9 cellular contexts compared by ENCODE assay signal in the genomic region with DNA sequence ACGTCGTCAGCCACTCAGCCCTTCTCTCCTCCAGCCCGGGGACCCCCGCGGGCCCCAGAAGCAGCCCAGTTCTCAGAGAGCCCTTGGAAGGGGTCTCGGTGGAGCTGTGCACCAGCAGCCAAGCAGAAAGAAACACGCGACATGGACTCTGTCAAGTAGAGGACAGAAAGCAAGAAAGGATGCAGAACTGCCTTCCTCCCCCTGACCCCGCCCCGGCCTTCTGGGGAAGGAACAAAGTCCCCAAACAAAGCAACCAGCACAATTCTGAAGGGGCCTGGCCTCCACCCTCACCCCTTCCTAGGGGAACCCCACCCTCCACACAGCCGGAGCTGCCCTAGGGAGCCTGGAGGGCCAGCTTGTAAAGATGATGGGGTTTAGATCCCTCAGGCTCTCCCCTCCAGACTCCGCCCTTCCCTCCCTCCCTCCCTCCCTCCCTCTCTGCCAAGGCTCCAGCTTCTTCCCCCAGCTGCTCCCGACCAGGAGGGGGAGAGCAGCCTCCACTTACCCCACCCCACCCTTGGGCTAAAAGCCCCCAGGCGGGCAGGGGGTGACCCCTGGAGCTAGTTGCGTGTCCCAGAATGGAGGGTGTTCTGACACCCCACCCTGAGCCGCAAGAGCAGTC. TPM values are rescaled to one million over a fixed set of nuclear protein-coding genes. Genes with fewer than 3 reads are reported as not detected.
DNase-seq lines count a peak whose midpoint lies in the region; ATAC-seq and TF ChIP-seq lines count a peak whose summit lies in the region.
"Had no signal": no experiment of that assay in that cellular context is flagged by ENCODE, and none has a peak within 500 bp of the region (broad histone marks: within the 10 kb centered on the region; RNA-seq: fewer than 3 reads in every experiment).

No MANE protein-coding gene starts in this region.

- TF ChIP-seq RAD21 in SK-N-SH (IDR thresholded peaks at IDR 0.05; ENCODE audit: low read length) = no peak

- no peaks in the 10 kb centered on the region for H3K9me2 ChIP-seq in SK-N-SH

- TF ChIP-seq CTCF in SK-N-SH (IDR thresholded peaks at IDR 0.05) = no peak
- no peak for TF ChIP-seq CTCF in spleen (IDR thresholded peaks at IDR 0.05 in 8 of 11, conservative IDR thresholded peaks at IDR 0.05 in 3 of 11)
- TF ChIP-seq CTCF in breast epithelium (IDR thresholded peaks at IDR 0.05) = no peak

- TF ChIP-seq POLR2A in erythroblast (IDR thresholded peaks at IDR 0.05; ENCODE audit: low read length) = no peak
- no peak for TF ChIP-seq POLR2A in spleen (IDR thresholded peaks at IDR 0.05)
- no peak for TF ChIP-seq POLR2A in breast epithelium (IDR thresholded peaks at IDR 0.05)

- WGBS in SK-N-SH (ENCODE audit: low lambda C conversion rate) = 58% methylated on average over 9 of the region's 16 CpGs
- 21 to 38% (median 26%) methylated on average over 11 to 16 of the region's 16 CpGs for WGBS in spleen, 5 donors

- H2AFZ ChIP-seq in SK-N-SH (ENCODE audit: low read depth) = no peak overlapping the region

- no peak overlapping the region for H3K4me2 ChIP-seq in SK-N-SH

- DNase-seq in SK-N-SH = peak; percentile 60
- peak; percentile 45 for DNase-seq in NAMALWA (ENCODE audit: low spot score)
- peak; percentile 55 to 68 for DNase-seq in erythroblast (lab: John Stamatoyannopoulos, UW)
- peak; percentile 92 for DNase-seq in spleen
- DNase-seq in breast epithelium (ENCODE audit: low spot score in 2 of 2) = no peak
- DNase-seq: KG1 had no signal

- H3K27me3 ChIP-seq in SK-N-SH (ENCODE audit: insufficient read depth) (no peaks in the 10 kb centered on the region), spleen (replicated peaks in 1 of 7) (peaks cover 0 to 41% (median 0%) of the 10 kb centered on the region in 7 donors), breast epithelium (no peaks in the 10 kb centered on the region)

- H4K20me1 ChIP-seq in SK-N-SH (ENCODE audit: insufficient read depth) = no peaks in the 10 kb centered on the region

- no peak for TF ChIP-seq EP300 in SK-N-SH (IDR thresholded peaks at IDR 0.05; ENCODE audit: borderline replicate concordance in 1 of 2, low read depth in 1 of 2, low read length in 1 of 2)

- H3K9me3 ChIP-seq in SK-N-SH = no peaks in the 10 kb centered on the region
- H3K9me3 ChIP-seq in spleen = no peaks in the 10 kb centered on the region
- no peaks in the 10 kb centered on the region for H3K9me3 ChIP-seq in breast epithelium

- ATAC-seq in SK-N-SH treated with all-trans-retinoic acid at 6 μM for 48 hours (no peak), GM19455 (IDR thresholded peaks at IDR 0.05; ENCODE audit: unreplicated experiment) (no peak), GM21390 (IDR thresholded peaks at IDR 0.05; ENCODE audit: unreplicated experiment) (no peak)

- CTCF ChIA-PET in SK-N-SH (lab: Yijun Ruan, JAX) = interaction anchor here (0.8 to 9.2 kb wide), 25 partner anchors 9 to 162 kb away, joined by 3 to 603 read pairs (median 9); a partner anchor contains a TSS

- H3K27ac ChIP-seq in SK-N-SH (ENCODE audit: low read depth in 2 of 2, low read length in 1 of 2) = peak overlapping the region in 1 of 2 experiments; percentile 99; a peak in 2 of 4 replicates
- peak overlapping the region; percentile 60 to 99 (median 97) for H3K27ac ChIP-seq in spleen
- peak overlapping the region in 1 of 2 donors; percentile 32 for H3K27ac ChIP-seq in breast epithelium

- H3K79me2 ChIP-seq in SK-N-SH (ENCODE audit: insufficient read depth) = no peaks in the 10 kb centered on the region; the same call in 1 of the 2 replicates

- H3F3A ChIP-seq in SK-N-SH (replicated peaks; ENCODE audit: insufficient read depth) = no peaks in the 10 kb centered on the region

- H3K9ac ChIP-seq in SK-N-SH = no peak overlapping the region

- H3K4me3 ChIP-seq in SK-N-SH (ENCODE audit: low read depth in 2 of 2, low read length in 1 of 2) (no peak overlapping the region), spleen (peak overlapping the region in 7 of 8 donors; percentile 28 to 88 (median 61)), breast epithelium (peak overlapping the region in 1 of 3 donors; percentile 28)

- peaks cover 19 to 64% of the 10 kb centered on the region in 2 experiments for H3K4me1 ChIP-seq in SK-N-SH (ENCODE audit: control insufficient read depth in 1 of 2, insufficient read depth in 2 of 2, low read depth in 1 of 2, low read length in 1 of 2)
- peaks cover 15 to 68% (median 62%) of the 10 kb centered on the region in 6 donors for H3K4me1 ChIP-seq in spleen
- H3K4me1 ChIP-seq in breast epithelium = peaks cover 6 to 9% of the 10 kb centered on the region in 2 donors

- intact Hi-C loops in spleen (cut with DNase I; ENCODE audit: low total_unique reads) = loop anchor here (2.0 kb wide), 1 partner anchor 112 kb away; no protein-coding TSS in a partner anchor
- intact Hi-C loops in breast epithelium (cut with DNase I; ENCODE audit: low total_unique reads) = no loop called here

- H3K36me3 ChIP-seq in SK-N-SH (replicated peaks in 1 of 2; ENCODE audit: control insufficient read depth in 1 of 2, insufficient read depth in 2 of 2, low read length in 1 of 2) = peaks cover 0 to 15% of the 10 kb centered on the region in 2 experiments
- H3K36me3 ChIP-seq in spleen = peaks cover 0 to 22% (median 0%) of the 10 kb centered on the region in 6 donors
- H3K36me3 ChIP-seq in breast epithelium = no peaks in the 10 kb centered on the region

- POLR2A ChIA-PET in SK-N-SH (lab: Yijun Ruan, JAX) = interaction anchor here (0.5 to 1.9 kb wide), 8 partner anchors 34 to 175 kb away, joined by 3 to 12 read pairs (median 4); a partner anchor contains a TSS

TF ChIP-seq in SK-N-SH, 30 proteins besides CTCF, POLR2A, EP300 and RAD21 (continues in another document):
- no peak for TF ChIP-seq POLR2AphosphoS5 (IDR thresholded peaks at IDR 0.05; ENCODE audit: low read depth, low read length)
- no peak for TF ChIP-seq FOXM1 (IDR thresholded peaks at IDR 0.05; ENCODE audit: low read depth)
- no peak for TF ChIP-seq TCF12 (IDR thresholded peaks at IDR 0.05)
- no peak for TF ChIP-seq TEAD4 (IDR thresholded peaks at IDR 0.05; ENCODE audit: borderline replicate concordance, insufficient read depth)
- no peak for TF ChIP-seq MEF2A (IDR thresholded peaks at IDR 0.05; ENCODE audit: borderline replicate concordance, low read depth)
- no peak for TF ChIP-seq ELF1 (IDR thresholded peaks at IDR 0.05)
- TF ChIP-seq GATA2 (CRISPR knock-in tag; IDR thresholded peaks at IDR 0.05) = no peak

TF ChIP-seq in SK-N-SH treated with all-trans-retinoic acid at 6 μM for 48 hours, 23 proteins besides CTCF, POLR2A, EP300 and RAD21:
- no peak for TF ChIP-seq ZFP30 (CRISPR knock-in tag; IDR thresholded peaks at IDR 0.05)
- TF ChIP-seq, protein P1, sequence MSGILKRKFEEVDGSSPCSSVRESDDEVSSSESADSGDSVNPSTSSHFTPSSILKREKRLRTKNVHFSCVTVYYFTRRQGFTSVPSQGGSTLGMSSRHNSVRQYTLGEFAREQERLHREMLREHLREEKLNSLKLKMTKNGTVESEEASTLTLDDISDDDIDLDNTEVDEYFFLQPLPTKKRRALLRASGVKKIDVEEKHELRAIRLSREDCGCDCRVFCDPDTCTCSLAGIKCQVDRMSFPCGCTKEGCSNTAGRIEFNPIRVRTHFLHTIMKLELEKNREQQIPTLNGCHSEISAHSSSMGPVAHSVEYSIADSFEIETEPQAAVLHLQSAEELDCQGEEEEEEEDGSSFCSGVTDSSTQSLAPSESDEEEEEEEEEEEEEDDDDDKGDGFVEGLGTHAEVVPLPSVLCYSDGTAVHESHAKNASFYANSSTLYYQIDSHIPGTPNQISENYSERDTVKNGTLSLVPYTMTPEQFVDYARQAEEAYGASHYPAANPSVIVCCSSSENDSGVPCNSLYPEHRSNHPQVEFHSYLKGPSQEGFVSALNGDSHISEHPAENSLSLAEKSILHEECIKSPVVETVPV (CRISPR knock-in tag; IDR thresholded peaks at IDR 0.05) = no peak

RNA-seq across cellular contexts. Expression of a gene that starts 7.8 kb away (rescaled TPM):
- polyA plus RNA-seq in SK-N-SH (2012; rRNA removed) = 1.1 and 2.2 TPM in 2 replicates
- 0.80 and 1.8 TPM in 2 replicates for polyA plus RNA-seq in SK-N-SH (2012; cell fraction: cytosol; rRNA removed)
- 3.7 and 4.9 TPM in 2 replicates for polyA plus RNA-seq in SK-N-SH (2012; cell fraction: nucleus; rRNA removed)
- 10 to 100 TPM; 35.5 to 69.4 (median 50.0) TPM for total RNA-seq in spleen
- polyA plus RNA-seq in spleen = 10 to 100 TPM; 63.7 to 86.9 (median 68.0) TPM
- 10 to 100 TPM in 1 of 3 donors, 1 to 10 TPM in 2; 7.0 to 21.0 (median 9.2) TPM for total RNA-seq in breast epithelium

RNA-seq across cellular contexts. Expression of a gene that starts 21.7 kb away (rescaled TPM):
- polyA plus RNA-seq in SK-N-SH (2012; rRNA removed) (60.9 and 64.9 TPM in 2 replicates), spleen (100 to 1,000 TPM in 2 of 3 donors, 10 to 100 TPM in 1; 76.2 to 109 (median 107) TPM)
- polyA plus RNA-seq in SK-N-SH (2012; cell fraction: cytosol; rRNA removed) = 15.7 and 22.8 TPM in 2 replicates
- polyA plus RNA-seq in SK-N-SH (2012; cell fraction: nucleus; rRNA removed) = 485 and 635 TPM in 2 replicates
- total RNA-seq in spleen (10 to 100 TPM; 27.7 to 72.8 (median 37.5) TPM), breast epithelium (10 to 100 TPM; 29.7 to 37.4 (median 31.7) TPM)

RNA-seq across cellular contexts. Expression of a gene that starts 23.2 kb away (rescaled TPM):
- polyA plus RNA-seq in SK-N-SH (2012; rRNA removed) = 72.8 and 127 TPM in 2 replicates
- 36.3 and 58.8 TPM in 2 replicates for polyA plus RNA-seq in SK-N-SH (2012; cell fraction: cytosol; rRNA removed)
- 107 and 113 TPM in 2 replicates for polyA plus RNA-seq in SK-N-SH (2012; cell fraction: nucleus; rRNA removed)
- 10 to 100 TPM; 22.0 to 47.0 (median 37.7) TPM for total RNA-seq in spleen
- polyA plus RNA-seq in spleen = 10 to 100 TPM in 1 of 3 donors, 1 to 10 TPM in 2; 5.5 to 32.8 (median 7.1) TPM
- 10 to 100 TPM in 2 of 3 donors, 1 to 10 TPM in 1; 8.5 to 20.5 (median 19.7) TPM for total RNA-seq in breast epithelium

RNA-seq across cellular contexts. Expression of a gene that starts 55.3 kb away (rescaled TPM):
- polyA plus RNA-seq in SK-N-SH (2012; rRNA removed) (143 and 163 TPM in 2 replicates), spleen (10 to 100 TPM; 78.3 to 98.0 (median 93.7) TPM)
- 105 and 124 TPM in 2 replicates for polyA plus RNA-seq in SK-N-SH (2012; cell fraction: cytosol; rRNA removed)
- polyA plus RNA-seq in SK-N-SH (2012; cell fraction: nucleus; rRNA removed) = 322 and 532 TPM in 2 replicates
- total RNA-seq in spleen (10 to 100 TPM; 43.8 to 89.5 (median 55.8) TPM), breast epithelium (10 to 100 TPM; 74.6 to 78.3 (median 75.2) TPM)

RNA-seq across cellular contexts. Expression of a gene that starts 55.3 kb away (rescaled TPM):
- polyA plus RNA-seq in SK-N-SH (2012; rRNA removed) (55.7 and 115 TPM in 2 replicates), spleen (10 to 100 TPM; 56.7 to 92.2 (median 76.6) TPM)
- polyA plus RNA-seq in SK-N-SH (2012; cell fraction: cytosol; rRNA removed) = 56.1 and 82.2 TPM in 2 replicates
- 210 and 342 TPM in 2 replicates for polyA plus RNA-seq in SK-N-SH (2012; cell fraction: nucleus; rRNA removed)
- total RNA-seq in spleen (100 to 1,000 TPM in 4 of 7 donors, 10 to 100 TPM in 3; 59.7 to 131 (median 104) TPM), breast epithelium (100 to 1,000 TPM in 1 of 3 donors, 10 to 100 TPM in 2; 20.6 to 146 (median 79.6) TPM)

Comparison
In these comparisons a context has a peak if more than half of its experiments do, and no peak if none do; other contexts are left out.
1. DNase-seq: peak in SK-N-SH (single experiment), NAMALWA (single experiment), erythroblast (2 of 2) and spleen (single experiment); none in breast epithelium (0 of 2).
2. H3K4me3 ChIP-seq: peak in spleen (7 of 8); none in SK-N-SH (0 of 2).